Comparison of ENCODE assay signal across 8 cellular contexts in the genomic region with DNA sequence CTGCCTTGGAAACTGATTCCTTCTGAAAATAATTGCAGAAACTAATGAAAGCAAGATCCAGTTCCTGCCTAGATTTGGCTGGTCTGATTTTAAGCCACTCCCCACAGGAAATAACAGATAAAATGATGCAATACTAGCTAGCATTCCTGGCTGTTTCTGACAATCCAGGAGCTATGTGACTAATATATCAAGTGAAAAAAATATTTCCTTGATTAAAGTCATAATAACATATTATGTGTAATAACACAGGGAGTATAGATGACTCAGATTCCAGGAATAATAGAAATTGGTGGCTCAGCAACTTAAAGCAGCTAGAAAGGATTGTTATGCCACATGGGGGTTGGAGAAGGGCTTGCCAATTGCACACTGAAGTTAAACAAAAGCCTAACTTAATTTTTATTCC.
DNase-seq lines count a peak whose midpoint lies in the region; ATAC-seq and TF ChIP-seq lines count a peak whose summit lies in the region.

No MANE protein-coding gene starts in this region.

- peaks cover 0 to 6% of the 10 kb centered on the region in 2 donors for H3K4me1 ChIP-seq in right atrium auricular region

- H3K27ac ChIP-seq in VCaP (peak overlapping the region; percentile 67), right atrium auricular region (peak overlapping the region; percentile 23 to 56), skin epidermis (peak overlapping the region in 16 of 21 experiments; percentile 12 to 81 (median 63))

- H3K4me3 ChIP-seq in HFF-Myc (replicated peaks; ENCODE audit: low read depth, low read length) = no peak overlapping the region
- H3K4me3 ChIP-seq in right atrium auricular region = no peak overlapping the region
- no peak overlapping the region for H3K4me3 ChIP-seq in skin epidermis

- DNase-seq in HFF-Myc (ENCODE audit: extremely low read depth, low read depth) (peak; percentile 92), right atrium auricular region (ENCODE audit: low spot score) (no peak), NAMALWA (ENCODE audit: low spot score) (no peak)

- no peaks in the 10 kb centered on the region for H3K9me3 ChIP-seq in right atrium auricular region

- ATAC-seq in GM18519 (IDR thresholded peaks at IDR 0.05; ENCODE audit: low FRiP score, unreplicated experiment) = no peak
- ATAC-seq in GM21619 (IDR thresholded peaks at IDR 0.05; ENCODE audit: unreplicated experiment) = no peak
- ATAC-seq in HG02970 (IDR thresholded peaks at IDR 0.05; ENCODE audit: low FRiP score, unreplicated experiment) = no peak

- no peak for TF ChIP-seq CTCF in HFF-Myc (IDR thresholded peaks at IDR 0.05; ENCODE audit: low read depth, low read length, missing control alignments)
- TF ChIP-seq CTCF in VCaP (conservative IDR thresholded peaks at IDR 0.05) = no peak
- no peak for TF ChIP-seq CTCF in right atrium auricular region (IDR thresholded peaks at IDR 0.05)

- no peaks in the 10 kb centered on the region for H3K36me3 ChIP-seq in right atrium auricular region

- H3K27me3 ChIP-seq in right atrium auricular region = no peaks in the 10 kb centered on the region
